Comparison of ENCODE assay signal across 8 cellular contexts in genomic region chr17:57986841-57987581, GRCh38. TPM values are rescaled to one million over a fixed set of nuclear protein-coding genes. Genes with fewer than 3 reads are reported as not detected.
DNase-seq lines count a peak whose midpoint lies in the region; ATAC-seq and TF ChIP-seq lines count a peak whose summit lies in the region.

No MANE protein-coding gene starts in this region.

- H3K9me3 Mint-ChIP-seq in Caco-2 (ENCODE audit: unreplicated experiment), result no peaks in the 10 kb centered on the region
- no peaks in the 10 kb centered on the region for H3K9me3 Mint-ChIP-seq in activated naive CD4-positive, alpha-beta T cell treated with anti-CD3 and anti-CD28 coated beads for 36 hours

- POLR2A ChIA-PET in Caco-2 (lab: Charles Lee), result interaction anchor here (0.6 to 1.4 kb wide), 6 partner anchors 9 to 112 kb away, joined by 3 to 14 read pairs (median 3); partner anchors contain the start of genes CUEDC1 and SRSF1

- H3K9ac ChIP-seq in OCI-LY3 (ENCODE audit: low read length), result peak overlapping the region; percentile 78
- H3K9ac ChIP-seq in neuronal stem cell (ENCODE audit: low read depth, low read length, poor library complexity), result peak overlapping the region; percentile 94

- H3K36me3 ChIP-seq in Caco-2 (ENCODE audit: control insufficient read depth, insufficient read depth, low read length) (no peaks in the 10 kb centered on the region), HAP-1 (replicated peaks) (peaks cover 5% of the 10 kb centered on the region), OCI-LY3 (replicated peaks; ENCODE audit: low read depth, low read length) (peaks cover 14% of the 10 kb centered on the region), neuronal stem cell (replicated peaks in 1 of 2; ENCODE audit: control insufficient read depth in 2 of 2, insufficient read depth in 2 of 2, low read length in 2 of 2) (peaks cover 4 to 31% of the 10 kb centered on the region in 2 donors), uterus (no peaks in the 10 kb centered on the region)

- CTCF ChIA-PET in Caco-2 (lab: Charles Lee), result interaction anchor here (0.8 to 1.4 kb wide), 7 partner anchors 8 to 132 kb away, joined by 3 to 4 read pairs (median 3); no protein-coding TSS in a partner anchor
- CTCF ChIA-PET in activated naive CD4-positive, alpha-beta T cell treated with anti-CD3 and anti-CD28 coated beads for 36 hours (lab: Charles Lee), result interaction anchor here (0.7 to 3.7 kb wide), 8 partner anchors 8 to 502 kb away, joined by 3 to 29 read pairs (median 4); no protein-coding TSS in a partner anchor

- in situ Hi-C loops in HAP-1 (cut with MboI; ENCODE audit: low sequenced_read_pairs), result no loop called here

- no peak overlapping the region for H2BK12ac ChIP-seq in neuronal stem cell (ENCODE audit: low read length)

- DNase-seq in Caco-2 (peak; percentile 55 to 57), HAP-1 (ENCODE audit: low spot score in 2 of 2) (peak; percentile 48 to 58), foreskin keratinocyte (peak in 1 of 2 donors; percentile 52), neuronal stem cell (ENCODE audit: low spot score) (peak; percentile 63), uterus (peak; percentile 52 to 66), NCI-H1105 treated with DMSO at 0.1 percent for 48 hours (lab: John Stamatoyannopoulos, UW) (no peak)
- peak; percentile 51 for DNase-seq in activated naive CD4-positive, alpha-beta T cell treated with anti-CD3 and anti-CD28 coated beads for 36 hours

- BruUV-seq in Caco-2 (replicated peaks; lab: Mats Ljungman, UMichigan), result no TSS peak

- H3K18ac ChIP-seq in neuronal stem cell (ENCODE audit: low read length), result peak overlapping the region; percentile 97

- peak overlapping the region; percentile 96 for H3K23ac ChIP-seq in neuronal stem cell (ENCODE audit: low read depth, low read length, poor library complexity)

- TF ChIP-seq CTCF in Caco-2 (IDR thresholded peaks at IDR 0.05; ENCODE audit: insufficient read depth in 1 of 2, low read depth in 1 of 2, low read length in 1 of 2, severe bottlenecking in 1 of 2, unreplicated experiment in 1 of 2) (no peak), OCI-LY3 (IDR thresholded peaks at IDR 0.05; ENCODE audit: low read depth, low read length) (no peak), foreskin keratinocyte (conservative IDR thresholded peaks at IDR 0.05) (no peak), uterus (IDR thresholded peaks at IDR 0.05) (no peak)

- H3K4me3 Mint-ChIP-seq in Caco-2 (ENCODE audit: unreplicated experiment), result peak overlapping the region; percentile 97
- peak overlapping the region; percentile 90 for H3K4me3 Mint-ChIP-seq in activated naive CD4-positive, alpha-beta T cell treated with anti-CD3 and anti-CD28 coated beads for 36 hours

- H3K4me1 ChIP-seq in Caco-2 (peaks cover 58% of the 10 kb centered on the region), HAP-1 (peaks cover 23% of the 10 kb centered on the region), OCI-LY3 (ENCODE audit: low read length) (peaks cover 17% of the 10 kb centered on the region), foreskin keratinocyte (peaks cover 19% of the 10 kb centered on the region), neuronal stem cell (ENCODE audit: control insufficient read depth in 2 of 2, insufficient read depth in 1 of 2, low read depth in 1 of 2, low read length in 2 of 2) (peaks cover 20 to 54% of the 10 kb centered on the region in 2 donors), uterus (peaks cover 8 to 13% of the 10 kb centered on the region in 2 donors)

- peak overlapping the region; percentile 83 for H3K4me3 ChIP-seq in Caco-2 (ENCODE audit: low read depth, low read length)
- peak overlapping the region; percentile 74 for H3K4me3 ChIP-seq in HAP-1
- H3K4me3 ChIP-seq in OCI-LY3 (ENCODE audit: low read length), result peak overlapping the region; percentile 95
- peak overlapping the region; percentile 84 to 92 for H3K4me3 ChIP-seq in neuronal stem cell (ENCODE audit: low read length in 2 of 2)
- H3K4me3 ChIP-seq in uterus, result peak overlapping the region; percentile 78 to 89

- peaks cover 48% of the 10 kb centered on the region for H4K20me1 ChIP-seq in OCI-LY3 (ENCODE audit: insufficient read depth, low read length)

- H2BK5ac ChIP-seq in neuronal stem cell (ENCODE audit: low read length), result peak overlapping the region; percentile 99

- H3K4ac ChIP-seq in neuronal stem cell (ENCODE audit: low read length), result no peak overlapping the region

- peak overlapping the region; percentile 85 for H2BK120ac ChIP-seq in neuronal stem cell (ENCODE audit: low read depth, low read length)

- peak; percentile 40 for ATAC-seq in foreskin keratinocyte

- peak overlapping the region; percentile 93 for H3K4me2 ChIP-seq in OCI-LY3 (ENCODE audit: low read length)
- peak overlapping the region; percentile 55 for H3K4me2 ChIP-seq in neuronal stem cell (ENCODE audit: insufficient read depth, low read length, poor library complexity, severe bottlenecking)

- peak overlapping the region; percentile 30 for H2AK5ac ChIP-seq in neuronal stem cell (ENCODE audit: low read depth, low read length)

- H3K27ac ChIP-seq in OCI-LY3 (ENCODE audit: low read length) (peak overlapping the region; percentile 53), foreskin keratinocyte (peak overlapping the region; percentile 49), neuronal stem cell (replicated peaks; ENCODE audit: low read length) (peak overlapping the region; percentile 96), uterus (peak overlapping the region; percentile 96 to 98)

- peaks cover 68% of the 10 kb centered on the region for H3K36me3 Mint-ChIP-seq in Caco-2 (ENCODE audit: insufficient read depth, unreplicated experiment)
- H3K36me3 Mint-ChIP-seq in activated naive CD4-positive, alpha-beta T cell treated with anti-CD3 and anti-CD28 coated beads for 36 hours (ENCODE audit: low read depth), result peaks cover 5% of the 10 kb centered on the region

- peak overlapping the region; percentile 61 for H2BK15ac ChIP-seq in neuronal stem cell (ENCODE audit: low read length)

- H4K8ac ChIP-seq in neuronal stem cell (ENCODE audit: low read depth, low read length), result no peak overlapping the region

- WGBS in neuronal stem cell (ENCODE audit: extremely low coverage in 2 of 2, insufficient read length in 2 of 2, insufficient replicate concordance in 1 of 2), 2 donors, result no CpG with 5 or more reads among the region's 38 CpGs

- intact Hi-C loops in Caco-2 (cut with micrococcal nuclease; ENCODE audit: unreplicated experiment), result no loop called here
- intact Hi-C loops in activated naive CD4-positive, alpha-beta T cell treated with anti-CD3 and anti-CD28 coated beads for 36 hours (cut with micrococcal nuclease), result loop anchor here (1.0 to 2.0 kb wide), 3 partner anchors 8 to 38 kb away; partner anchors contain the start of gene SRSF1
- intact Hi-C loops in uterus (cut with DNase I; ENCODE audit: low total_unique reads), result no loop called here

- peak overlapping the region; percentile 88 for H3K27ac Mint-ChIP-seq in Caco-2 (ENCODE audit: unreplicated experiment)
- H3K27ac Mint-ChIP-seq in activated naive CD4-positive, alpha-beta T cell treated with anti-CD3 and anti-CD28 coated beads for 36 hours, result peak overlapping the region; percentile 82

- no peak overlapping the region for H3K14ac ChIP-seq in neuronal stem cell (ENCODE audit: low read length)

- H3K79me1 ChIP-seq in neuronal stem cell (ENCODE audit: low read depth, low read length), result no peaks in the 10 kb centered on the region

- no peak overlapping the region for H2AFZ ChIP-seq in OCI-LY3 (ENCODE audit: low read depth, low read length)
- H2AFZ ChIP-seq in neuronal stem cell (ENCODE audit: low read length), result peak overlapping the region; percentile 80

- H3K27me3 Mint-ChIP-seq in Caco-2 (ENCODE audit: insufficient read depth, unreplicated experiment), result no peaks in the 10 kb centered on the region
- H3K27me3 Mint-ChIP-seq in activated naive CD4-positive, alpha-beta T cell treated with anti-CD3 and anti-CD28 coated beads for 36 hours (ENCODE audit: low read depth), result no peaks in the 10 kb centered on the region

- H3K27me3 ChIP-seq in Caco-2 (replicated peaks; ENCODE audit: control insufficient read depth, insufficient read depth, low read length) (no peaks in the 10 kb centered on the region), HAP-1 (ENCODE audit: low read depth) (no peaks in the 10 kb centered on the region), OCI-LY3 (ENCODE audit: low read depth, low read length) (no peaks in the 10 kb centered on the region), foreskin keratinocyte (no peaks in the 10 kb centered on the region), neuronal stem cell (ENCODE audit: control insufficient read depth in 3 of 3, insufficient read depth in 3 of 3, low read depth in 1 of 3, low read length in 3 of 3) (no peaks in the 10 kb centered on the region), uterus (no peaks in the 10 kb centered on the region)

- H3K79me2 ChIP-seq in OCI-LY3 (ENCODE audit: low read length), result peaks cover 52% of the 10 kb centered on the region

- peak overlapping the region; percentile 98 for H4K91ac ChIP-seq in neuronal stem cell (ENCODE audit: low read depth, low read length, poor library complexity)

- TF ChIP-seq POLR2A in uterus (IDR thresholded peaks at IDR 0.05), result peak; percentile 24 to 55

- peaks cover 49% of the 10 kb centered on the region for H3K4me1 Mint-ChIP-seq in Caco-2 (ENCODE audit: low read depth, unreplicated experiment)
- peaks cover 59% of the 10 kb centered on the region for H3K4me1 Mint-ChIP-seq in activated naive CD4-positive, alpha-beta T cell treated with anti-CD3 and anti-CD28 coated beads for 36 hours (ENCODE audit: low read depth)

- H3K9me3 ChIP-seq in Caco-2, result no peaks in the 10 kb centered on the region
- no peaks in the 10 kb centered on the region for H3K9me3 ChIP-seq in HAP-1
- H3K9me3 ChIP-seq in OCI-LY3 (ENCODE audit: insufficient read depth, low read length), result no peaks in the 10 kb centered on the region
- no peaks in the 10 kb centered on the region for H3K9me3 ChIP-seq in neuronal stem cell (replicated peaks in 1 of 2; ENCODE audit: control insufficient read depth in 2 of 2, insufficient read depth in 1 of 2, low read depth in 1 of 2, low read length in 2 of 2)
- no peaks in the 10 kb centered on the region for H3K9me3 ChIP-seq in uterus

RNA-seq across cellular contexts. Expression of gene VEZF1, which starts 1.0 kb away (rescaled TPM):
- total RNA-seq in Caco-2 (2022), result 52.1 and 54.9 TPM in 2 replicates
- 10 to 100 TPM; 21.7 to 22.0 TPM for total RNA-seq in activated naive CD4-positive, alpha-beta T cell treated with anti-CD3 and anti-CD28 coated beads for 36 hours
- total RNA-seq in foreskin keratinocyte, result 40.2 and 42.4 TPM in 2 replicates
- polyA plus RNA-seq in foreskin keratinocyte, result 9.6 and 12.2 TPM in 2 replicates
- 83.0 TPM for polyA plus RNA-seq in neuronal stem cell (2013, experiment 1 of 2)
- 85.4 TPM for polyA plus RNA-seq in neuronal stem cell (2013, experiment 2 of 2)
- 100 to 1,000 TPM in 2 of 4 donors, 10 to 100 TPM in 2; 58.8 to 133 (median 110) TPM for total RNA-seq in uterus

RNA-seq across cellular contexts. Expression of gene SRSF1, which starts 20.0 kb away (rescaled TPM):
- total RNA-seq in Caco-2 (2022) (308 and 325 TPM in 2 replicates), foreskin keratinocyte (284 and 328 TPM in 2 replicates), uterus (100 to 1,000 TPM; 116 to 429 (median 147) TPM)
- total RNA-seq in activated naive CD4-positive, alpha-beta T cell treated with anti-CD3 and anti-CD28 coated beads for 36 hours, result 100 to 1,000 TPM; 248 to 257 TPM
- 98.9 and 134 TPM in 2 replicates for polyA plus RNA-seq in foreskin keratinocyte
- 212 TPM for polyA plus RNA-seq in neuronal stem cell (2013, experiment 1 of 2)
- polyA plus RNA-seq in neuronal stem cell (2013, experiment 2 of 2), result 227 TPM

RNA-seq across cellular contexts. Expression of gene CUEDC1, which starts 31.8 kb away (rescaled TPM):
- 27.5 TPM in 2 replicates for total RNA-seq in Caco-2 (2022)
- under 1 TPM; 0.47 to 0.69 TPM for total RNA-seq in activated naive CD4-positive, alpha-beta T cell treated with anti-CD3 and anti-CD28 coated beads for 36 hours
- 11.6 and 13.1 TPM in 2 replicates for total RNA-seq in foreskin keratinocyte
- 16.6 TPM in 2 replicates for polyA plus RNA-seq in foreskin keratinocyte
- 23.4 TPM for polyA plus RNA-seq in neuronal stem cell (2013, experiment 1 of 2)
- 22.7 TPM for polyA plus RNA-seq in neuronal stem cell (2013, experiment 2 of 2)
- total RNA-seq in uterus, result 10 to 100 TPM in 3 of 4 donors, 1 to 10 TPM in 1; 7.9 to 63.6 (median 18.8) TPM
